8 cellular contexts compared by ENCODE assay signal in the genomic region with DNA sequence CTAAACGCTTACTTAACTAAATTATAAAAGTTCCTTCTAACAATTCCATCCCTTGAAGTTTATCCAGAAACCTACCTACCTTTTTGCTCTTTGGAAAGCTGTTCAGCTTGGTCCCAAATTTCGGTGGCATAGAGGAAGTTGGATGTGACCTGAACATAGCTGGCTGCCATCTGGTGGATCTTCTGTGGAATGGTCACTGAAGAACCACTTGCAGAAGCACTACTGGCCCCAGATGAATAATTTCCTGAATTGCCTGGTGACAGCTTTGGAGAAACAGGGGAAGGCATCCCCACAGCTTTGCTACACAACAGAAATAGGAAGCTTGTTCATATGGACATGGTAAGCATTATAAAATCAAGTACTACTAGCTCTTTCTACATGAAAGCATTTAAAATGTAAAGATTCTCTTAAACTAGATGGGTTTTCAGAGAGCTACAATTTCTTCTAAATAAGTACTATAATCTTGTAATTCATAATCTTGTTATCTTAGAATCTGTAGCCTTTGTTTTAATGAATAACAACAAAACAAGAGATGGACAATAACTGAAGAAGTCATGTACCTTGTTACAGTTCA. TPM values are rescaled to one million over a fixed set of nuclear protein-coding genes. Genes with fewer than 3 reads are reported as not detected.
DNase-seq lines count a peak whose midpoint lies in the region; ATAC-seq and TF ChIP-seq lines count a peak whose summit lies in the region.

No MANE protein-coding gene starts in this region.

- no peak overlapping the region for H3K23ac ChIP-seq in neuronal stem cell (ENCODE audit: low read depth, low read length, poor library complexity)

- DNase-seq in Caki2 (ENCODE audit: low read depth) (peak; percentile 42), NCI-H2196 treated with DMSO at 0.1 percent for 48 hours (lab: John Stamatoyannopoulos, UW; ENCODE audit: unreplicated experiment) (peak; percentile 59), foreskin keratinocyte (peak in 1 of 2 donors; percentile 50), neuronal stem cell (ENCODE audit: low spot score) (peak; percentile 20)
- DNase-seq in activated CD4-positive, alpha-beta T cell treated with anti-CD3 and anti-CD28 coated beads for 4 hours, result peak; percentile 6 to 30

- H2BK120ac ChIP-seq in neuronal stem cell (ENCODE audit: low read depth, low read length), result no peak overlapping the region

- no peak overlapping the region for H2BK15ac ChIP-seq in neuronal stem cell (ENCODE audit: low read length)

- H2BK5ac ChIP-seq in neuronal stem cell (ENCODE audit: low read length), result no peak overlapping the region

- H3K14ac ChIP-seq in neuronal stem cell (ENCODE audit: low read length), result no peak overlapping the region

- no peak overlapping the region for H3K27ac ChIP-seq in foreskin keratinocyte
- H3K27ac ChIP-seq in neuronal stem cell (replicated peaks; ENCODE audit: low read length), result no peak overlapping the region

- H2BK12ac ChIP-seq in neuronal stem cell (ENCODE audit: low read length), result no peak overlapping the region

- H3K27me3 ChIP-seq in foreskin keratinocyte (no peaks in the 10 kb centered on the region), neuronal stem cell (ENCODE audit: control insufficient read depth in 3 of 3, insufficient read depth in 3 of 3, low read depth in 1 of 3, low read length in 3 of 3) (no peaks in the 10 kb centered on the region)

- no peaks in the 10 kb centered on the region for H3K9me3 ChIP-seq in neuronal stem cell (replicated peaks in 1 of 2; ENCODE audit: control insufficient read depth in 2 of 2, insufficient read depth in 1 of 2, low read depth in 1 of 2, low read length in 2 of 2)

- H3K4me1 Mint-ChIP-seq in stimulated activated memory B cell treated with anti-CD40 and anti-IgM and Interleukin-4, amounts not matched to agents 10 μg/mL and 1 μg/mL and 100 μg/mL, for 72 hours, result peaks cover 16% of the 10 kb centered on the region

- H3K4me3 Mint-ChIP-seq in stimulated activated memory B cell treated with anti-CD40 and anti-IgM and Interleukin-4, amounts not matched to agents 10 μg/mL and 1 μg/mL and 100 μg/mL, for 72 hours, result no peak overlapping the region

- peaks cover 53% of the 10 kb centered on the region for H3K36me3 Mint-ChIP-seq in stimulated activated memory B cell treated with anti-CD40 and anti-IgM and Interleukin-4, amounts not matched to agents 10 μg/mL and 1 μg/mL and 100 μg/mL, for 72 hours

- H4K8ac ChIP-seq in neuronal stem cell (ENCODE audit: low read depth, low read length), result no peak overlapping the region

- no peak overlapping the region for H2AK5ac ChIP-seq in neuronal stem cell (ENCODE audit: low read depth, low read length)

- H3K18ac ChIP-seq in neuronal stem cell (ENCODE audit: low read length), result no peak overlapping the region

- no peak overlapping the region for H3K4ac ChIP-seq in neuronal stem cell (ENCODE audit: low read length)

- no peak overlapping the region for H3K9ac ChIP-seq in neuronal stem cell (ENCODE audit: low read depth, low read length, poor library complexity)

- H3K27me3 Mint-ChIP-seq in stimulated activated memory B cell treated with anti-CD40 and anti-IgM and Interleukin-4, amounts not matched to agents 10 μg/mL and 1 μg/mL and 100 μg/mL, for 72 hours, result no peaks in the 10 kb centered on the region

- ATAC-seq in GM21737 (IDR thresholded peaks at IDR 0.05; ENCODE audit: unreplicated experiment) (peak; percentile 72), foreskin keratinocyte (peak; percentile 68), GM21619 (IDR thresholded peaks at IDR 0.05; ENCODE audit: unreplicated experiment) (no peak)
- ATAC-seq in stimulated activated memory B cell treated with anti-CD40 and anti-IgM and Interleukin-4, amounts not matched to agents 10 μg/mL and 1 μg/mL and 100 μg/mL, for 72 hours, result no peak

- in situ Hi-C loops in Caki2 (cut with HindIII; ENCODE audit: low pct_unique_long_range_greater_than_20kb, low sequenced_read_pairs), result no loop called here

- TF ChIP-seq CTCF in foreskin keratinocyte (conservative IDR thresholded peaks at IDR 0.05), result peak; percentile 71

- no peak overlapping the region for H3K4me3 ChIP-seq in neuronal stem cell (ENCODE audit: low read length in 2 of 2)

- no peaks in the 10 kb centered on the region for H3K4me1 ChIP-seq in foreskin keratinocyte
- H3K4me1 ChIP-seq in neuronal stem cell (ENCODE audit: control insufficient read depth in 2 of 2, insufficient read depth in 1 of 2, low read depth in 1 of 2, low read length in 2 of 2), result no peaks in the 10 kb centered on the region

- no peak overlapping the region for H3K4me2 ChIP-seq in neuronal stem cell (ENCODE audit: insufficient read depth, low read length, poor library complexity, severe bottlenecking)

- H3K79me1 ChIP-seq in neuronal stem cell (ENCODE audit: low read depth, low read length), result no peaks in the 10 kb centered on the region

- no peak overlapping the region for H2AFZ ChIP-seq in neuronal stem cell (ENCODE audit: low read length)

- no peak overlapping the region for H3K27ac Mint-ChIP-seq in stimulated activated memory B cell treated with anti-CD40 and anti-IgM and Interleukin-4, amounts not matched to agents 10 μg/mL and 1 μg/mL and 100 μg/mL, for 72 hours

- H3K9me3 Mint-ChIP-seq in stimulated activated memory B cell treated with anti-CD40 and anti-IgM and Interleukin-4, amounts not matched to agents 10 μg/mL and 1 μg/mL and 100 μg/mL, for 72 hours, result no peaks in the 10 kb centered on the region

- 100% methylated on average over 1 of the region's 2 CpGs; no CpG with 5 or more reads in 1 of the 2 donors for WGBS in neuronal stem cell (ENCODE audit: extremely low coverage in 2 of 2, insufficient read length in 2 of 2, insufficient replicate concordance in 1 of 2), 2 donors

- H4K91ac ChIP-seq in neuronal stem cell (ENCODE audit: low read depth, low read length, poor library complexity), result no peak overlapping the region

- peaks cover 18 to 96% of the 10 kb centered on the region in 2 donors for H3K36me3 ChIP-seq in neuronal stem cell (replicated peaks in 1 of 2; ENCODE audit: control insufficient read depth in 2 of 2, insufficient read depth in 2 of 2, low read length in 2 of 2)

RNA-seq across cellular contexts. Expression of gene LEAP2, which starts 9.9 kb away (rescaled TPM):
- not detected in 2 replicates for total RNA-seq in Caki2 (2014; rRNA removed; shearing (Covaris generic); ENCODE audit: low replicate concordance)
- 0.63 and 0.71 TPM in 2 replicates for total RNA-seq in foreskin keratinocyte
- 0.55 and 0.85 TPM in 2 replicates for polyA plus RNA-seq in foreskin keratinocyte
- polyA plus RNA-seq in neuronal stem cell (2013, experiment 1 of 2), result 2.0 TPM
- 2.2 TPM for polyA plus RNA-seq in neuronal stem cell (2013, experiment 2 of 2)

RNA-seq across cellular contexts. Expression of gene UQCRQ, which starts 16.9 kb away (rescaled TPM):
- 254 and 303 TPM in 2 replicates for total RNA-seq in Caki2 (2014; rRNA removed; shearing (Covaris generic); ENCODE audit: low replicate concordance)
- 369 and 412 TPM in 2 replicates for total RNA-seq in foreskin keratinocyte
- 557 and 587 TPM in 2 replicates for polyA plus RNA-seq in foreskin keratinocyte
- 300 TPM for polyA plus RNA-seq in neuronal stem cell (2013, experiment 1 of 2)
- polyA plus RNA-seq in neuronal stem cell (2013, experiment 2 of 2), result 323 TPM

RNA-seq across cellular contexts. Expression of gene GDF9, which starts 17.1 kb away (rescaled TPM):
- 0.30 TPM in 1 of 2 replicates, not detected in the other for total RNA-seq in Caki2 (2014; rRNA removed; shearing (Covaris generic); ENCODE audit: low replicate concordance)
- 0.11 and 0.14 TPM in 2 replicates for total RNA-seq in foreskin keratinocyte
- 0.03 and 0.08 TPM in 2 replicates for polyA plus RNA-seq in foreskin keratinocyte
- polyA plus RNA-seq in neuronal stem cell (2013, experiment 1 of 2), result 0.13 TPM
- 0.26 TPM for polyA plus RNA-seq in neuronal stem cell (2013, experiment 2 of 2)

RNA-seq across cellular contexts. Expression of gene SHROOM1, which starts 52.9 kb away (rescaled TPM):
- 8.7 and 11.6 TPM in 2 replicates for total RNA-seq in Caki2 (2014; rRNA removed; shearing (Covaris generic); ENCODE audit: low replicate concordance)
- 2.9 and 3.0 TPM in 2 replicates for total RNA-seq in foreskin keratinocyte
- 3.2 and 3.4 TPM in 2 replicates for polyA plus RNA-seq in foreskin keratinocyte
- polyA plus RNA-seq in neuronal stem cell (2013, experiment 1 of 2), result 1.7 TPM
- polyA plus RNA-seq in neuronal stem cell (2013, experiment 2 of 2), result 1.8 TPM

Comparison
In these comparisons a context has a peak if more than half of its experiments do, and no peak if none do; other contexts are left out.
1. ATAC-seq: peak in GM21737 (single experiment) and foreskin keratinocyte (single experiment); none in stimulated activated memory B cell treated with anti-CD40 and anti-IgM and Interleukin-4, amounts not matched to agents 10 μg/mL and 1 μg/mL and 100 μg/mL, for 72 hours (single experiment) and GM21619 (single experiment).